Comparison of ENCODE assay signal across 8 cellular contexts in genomic region chr20:60210779-60211617, GRCh38.
DNase-seq lines count a peak whose midpoint lies in the region; ATAC-seq and TF ChIP-seq lines count a peak whose summit lies in the region.

No MANE protein-coding gene starts in this region.

- ATAC-seq in foreskin keratinocyte: peak; percentile 81

- no peak overlapping the region for H3K27ac ChIP-seq in Peyer's patch
- H3K27ac ChIP-seq in foreskin keratinocyte: no peak overlapping the region
- H3K27ac ChIP-seq in osteoblast (ENCODE audit: low read depth, low read length): no peak overlapping the region
- no peak overlapping the region for H3K27ac ChIP-seq in tibial artery

- DNase-seq in DMS53 (lab: John Stamatoyannopoulos, UW) (peak; percentile 38), DMS53 treated with DMSO at 0.1 percent for 48 hours (lab: John Stamatoyannopoulos, UW; ENCODE audit: unreplicated experiment) (no peak), HK-2 (ENCODE audit: unreplicated experiment) (peak; percentile 74), Peyer's patch (peak in 2 of 3 donors; percentile 57 to 62), foreskin keratinocyte (no peak), osteoblast (ENCODE audit: insufficient read length, low spot score, missing footprints) (peak; percentile 93), tibial artery (peak in 1 of 2 donors; percentile 39)
- DNase-seq in activated T-helper 9 cell treated with anti-CD3 and anti-CD28 coated beads, Interleukin-2, amount 50 U/mL, for 16 hours (ENCODE audit: low read depth): peak; percentile 9

- TF ChIP-seq POLR2A in Peyer's patch (IDR thresholded peaks at IDR 0.05): no peak

- H3K27me3 ChIP-seq in Peyer's patch: no peaks in the 10 kb centered on the region
- H3K27me3 ChIP-seq in foreskin keratinocyte: peaks cover 26% of the 10 kb centered on the region
- H3K27me3 ChIP-seq in osteoblast (ENCODE audit: insufficient read depth, low read length): no peaks in the 10 kb centered on the region
- peaks cover 0 to 2% of the 10 kb centered on the region in 2 donors for H3K27me3 ChIP-seq in tibial artery

- intact Hi-C loops in tibial artery (cut with DNase I; ENCODE audit: low total_unique reads): no loop called here

- H4K20me1 ChIP-seq in osteoblast (ENCODE audit: insufficient read depth, low read length): no peaks in the 10 kb centered on the region

- H3K9me3 ChIP-seq in Peyer's patch: no peaks in the 10 kb centered on the region
- no peaks in the 10 kb centered on the region for H3K9me3 ChIP-seq in osteoblast (ENCODE audit: low read depth, low read length)
- no peaks in the 10 kb centered on the region for H3K9me3 ChIP-seq in tibial artery

- H3K36me3 ChIP-seq in Peyer's patch: no peaks in the 10 kb centered on the region
- H3K36me3 ChIP-seq in osteoblast (ENCODE audit: insufficient read depth, low read length): no peaks in the 10 kb centered on the region
- no peaks in the 10 kb centered on the region for H3K36me3 ChIP-seq in tibial artery

- H2AFZ ChIP-seq in osteoblast (ENCODE audit: low read length): peak overlapping the region; percentile 10

- H3K4me2 ChIP-seq in osteoblast (ENCODE audit: insufficient read depth, low read length): peak overlapping the region; percentile 41

- H3K4me3 ChIP-seq in Peyer's patch: no peak overlapping the region
- no peak overlapping the region for H3K4me3 ChIP-seq in osteoblast (ENCODE audit: insufficient read depth, low read length)
- no peak overlapping the region for H3K4me3 ChIP-seq in tibial artery

- H3K4me1 ChIP-seq in Peyer's patch (no peaks in the 10 kb centered on the region), foreskin keratinocyte (no peaks in the 10 kb centered on the region), osteoblast (ENCODE audit: insufficient read depth, low read length) (no peaks in the 10 kb centered on the region), tibial artery (peaks cover 0 to 3% (median 0%) of the 10 kb centered on the region in 4 donors)

- TF ChIP-seq CTCF in Peyer's patch (IDR thresholded peaks at IDR 0.05) (peak in 5 of 6 experiments; percentile 28 to 68 (median 55)), foreskin keratinocyte (conservative IDR thresholded peaks at IDR 0.05) (peak; percentile 96), osteoblast (IDR thresholded peaks at IDR 0.05; ENCODE audit: extremely low read depth, low read depth, low read length) (peak; percentile 86), tibial artery (IDR thresholded peaks at IDR 0.05) (peak; percentile 62 to 75)

- no peaks in the 10 kb centered on the region for H3K79me2 ChIP-seq in osteoblast (ENCODE audit: insufficient read depth, low read length)

Comparison
In these comparisons a context has a peak if more than half of its experiments do, and no peak if none do; other contexts are left out.
1. DNase-seq: peak in DMS53 (single experiment), HK-2 (single experiment), Peyer's patch (2 of 3), activated T-helper 9 cell treated with anti-CD3 and anti-CD28 coated beads, Interleukin-2, amount 50 U/mL, for 16 hours (single experiment) and osteoblast (single experiment); none in DMS53 treated with DMSO at 0.1 percent for 48 hours (single experiment) and foreskin keratinocyte (0 of 2).
2. Peak in every context shown above with its lines, with median percentiles within 50 percentile points of each other: CTCF ChIP-seq.